In the genomic region with DNA sequence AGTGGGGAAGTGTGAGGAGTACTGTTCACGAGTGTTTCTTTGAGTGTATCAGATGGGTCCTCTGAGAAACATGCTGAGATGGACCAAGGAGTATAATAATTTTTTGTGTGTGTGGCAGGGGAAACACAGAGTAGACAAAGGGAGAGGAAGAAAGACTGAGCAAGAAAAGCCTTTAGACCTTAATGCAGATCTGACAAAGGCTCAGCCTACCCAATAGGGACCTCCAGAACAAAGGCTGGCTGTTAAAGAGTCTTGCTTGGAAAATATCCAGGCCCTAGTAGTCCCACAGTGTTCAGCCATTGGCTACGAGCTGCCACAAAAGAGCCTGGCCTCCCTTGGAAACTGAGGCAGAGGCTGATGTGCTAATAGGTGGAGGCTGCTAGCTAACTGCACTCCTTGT, we compare ENCODE assay signal across 27 cellular contexts. TPM values are rescaled to one million over a fixed set of nuclear protein-coding genes. Genes with fewer than 3 reads are reported as not detected.
A peak's percentile ranks its signal among the peaks of the same experiment; 100 is the strongest.
DNase-seq lines count a peak whose midpoint lies in the region; ATAC-seq and TF ChIP-seq lines count a peak whose summit lies in the region.
"Had no signal": no experiment of that assay in that cellular context is flagged by ENCODE, and none has a peak within 500 bp of the region (broad histone marks: within the 10 kb centered on the region; RNA-seq: fewer than 3 reads in every experiment).

No MANE protein-coding gene starts in this region.

- DNase-seq in endothelial cell (ENCODE audit: low spot score) (no peak), neural crest cell (ENCODE audit: low read depth, low spot score) (no peak), superior temporal gyrus (ENCODE audit: extremely low spot score) (peak; percentile 77), AG08396 (ENCODE audit: low spot score) (no peak), germinal center (ENCODE audit: low spot score) (no peak), SKM-1 (lab: John Stamatoyannopoulos, UW; ENCODE audit: unreplicated experiment) (no peak)
- no peak for DNase-seq in effector memory CD8-positive, alpha-beta T cell
- DNase-seq: AML-193; CD4-positive, alpha-beta memory T cell; COR-L47; GOT3; HCEC 1CT; NCI-H1092; NCI-H1417 treated with DMSO at 0.1 percent for 48 hours; NCI-H1694 treated with DMSO at 0.1 percent for 48 hours; NCI-H2081 treated with DMSO at 0.1 percent for 48 hours; NCI-H2171; NCI-H226; NCI-H510A; NCI-H69; RPMI8226; SHP77 had no signal

- TF ChIP-seq CTCF in endothelial cell (IDR thresholded peaks at IDR 0.05; ENCODE audit: unreplicated experiment) = no peak
- no peak for TF ChIP-seq CTCF in neural crest cell (conservative IDR thresholded peaks at IDR 0.05)

- H3K4me1 Mint-ChIP-seq in endothelial cell (ENCODE audit: unreplicated experiment) (no peaks in the 10 kb centered on the region), neural crest cell (peaks cover 22% of the 10 kb centered on the region)
- H3K4me1 Mint-ChIP-seq in effector memory CD8-positive, alpha-beta T cell (ENCODE audit: low read depth in 2 of 2) = no peaks in the 10 kb centered on the region
- H3K4me1 Mint-ChIP-seq: IgD-negative memory B cell had no signal

- peaks cover 15% of the 10 kb centered on the region for H3K36me3 Mint-ChIP-seq in endothelial cell (ENCODE audit: low read depth, unreplicated experiment)
- peaks cover 3% of the 10 kb centered on the region for H3K36me3 Mint-ChIP-seq in neural crest cell (ENCODE audit: low read depth)
- peaks cover 28% of the 10 kb centered on the region for H3K36me3 Mint-ChIP-seq in effector memory CD8-positive, alpha-beta T cell (ENCODE audit: insufficient read depth)

- peak overlapping the region; percentile 83 for H3K27ac ChIP-seq in angular gyrus (ENCODE audit: low read depth, low read length)
- H3K27ac ChIP-seq: KMS-11, SK-N-MC had no signal

- H3K27me3 Mint-ChIP-seq in endothelial cell (ENCODE audit: unreplicated experiment) (no peaks in the 10 kb centered on the region), neural crest cell (ENCODE audit: low read depth) (no peaks in the 10 kb centered on the region)
- no peaks in the 10 kb centered on the region for H3K27me3 Mint-ChIP-seq in effector memory CD8-positive, alpha-beta T cell
- H3K27me3 Mint-ChIP-seq: CD4-positive, alpha-beta memory T cell; IgD-negative memory B cell had no signal

- H3K27ac Mint-ChIP-seq in endothelial cell (ENCODE audit: unreplicated experiment) = no peak overlapping the region
- peak overlapping the region; percentile 96 for H3K27ac Mint-ChIP-seq in neural crest cell (ENCODE audit: unreplicated experiment)
- H3K27ac Mint-ChIP-seq in effector memory CD8-positive, alpha-beta T cell = no peak overlapping the region
- H3K27ac Mint-ChIP-seq: CD4-positive, alpha-beta memory T cell; IgD-negative memory B cell had no signal

- no peak for ATAC-seq in effector memory CD8-positive, alpha-beta T cell (replicated peaks)
- ATAC-seq: GM12878 had no signal

- H3K9me3 Mint-ChIP-seq in endothelial cell (ENCODE audit: unreplicated experiment) = no peaks in the 10 kb centered on the region
- H3K9me3 Mint-ChIP-seq in neural crest cell = no peaks in the 10 kb centered on the region
- no peaks in the 10 kb centered on the region for H3K9me3 Mint-ChIP-seq in effector memory CD8-positive, alpha-beta T cell
- H3K9me3 Mint-ChIP-seq: CD4-positive, alpha-beta memory T cell; IgD-negative memory B cell had no signal

- peak overlapping the region; percentile 24 for H3K4me3 Mint-ChIP-seq in endothelial cell (ENCODE audit: unreplicated experiment)
- peak overlapping the region; percentile 4 for H3K4me3 Mint-ChIP-seq in neural crest cell
- no peak overlapping the region for H3K4me3 Mint-ChIP-seq in effector memory CD8-positive, alpha-beta T cell
- H3K4me3 Mint-ChIP-seq: CD4-positive, alpha-beta memory T cell; IgD-negative memory B cell had no signal

RNA-seq across cellular contexts. Expression of a gene that starts 13.5 kb away (rescaled TPM):
- 27.2 TPM for total RNA-seq in endothelial cell (ENCODE audit: unreplicated experiment)
- 38.5 and 39.0 TPM in 2 replicates for total RNA-seq in neural crest cell

RNA-seq across cellular contexts. Expression of a gene that starts 18.7 kb away (rescaled TPM):
- total RNA-seq in endothelial cell (ENCODE audit: unreplicated experiment) = 157 TPM
- total RNA-seq in neural crest cell = 134 and 149 TPM in 2 replicates

RNA-seq across cellular contexts. Expression of a gene that starts 19.6 kb away (rescaled TPM):
- total RNA-seq in endothelial cell (ENCODE audit: unreplicated experiment) = 392 TPM
- total RNA-seq in neural crest cell = 375 and 382 TPM in 2 replicates

RNA-seq across cellular contexts. Expression of a gene that starts 45.9 kb away (rescaled TPM):
- total RNA-seq in endothelial cell (ENCODE audit: unreplicated experiment) (255 TPM), neural crest cell (350 and 361 TPM in 2 replicates)

Comparison
In these comparisons a context has a peak if more than half of its experiments do, and no peak if none do; other contexts are left out.
1. H3K4me3 Mint-ChIP-seq: peak in endothelial cell (single experiment) and neural crest cell (single experiment); none in effector memory CD8-positive, alpha-beta T cell (0 of 2).